1 cellular context compared by ENCODE assay signal in genomic region chr2:120372816-120373215, GRCh38.
TF ChIP-seq lines count a peak whose summit lies in the region.

No MANE protein-coding gene starts in this region.

TF ChIP-seq in HepG2, 621 proteins besides CTCF, POLR2A, EP300 and RAD21 (continued from another document and continues in another):
- TF ChIP-seq ZBTB44 (CRISPR knock-in tag; IDR thresholded peaks at IDR 0.05), result no peak
- no peak for TF ChIP-seq ZNF597 (CRISPR knock-in tag; IDR thresholded peaks at IDR 0.05)
- 0 out of 2 replicates have a peak, but pooled peaks have one; percentile 27 for TF ChIP-seq RAD51 (IDR thresholded peaks at IDR 0.05; ENCODE audit: borderline replicate concordance)
- no peak for TF ChIP-seq ZZZ3 (CRISPR knock-in tag; IDR thresholded peaks at IDR 0.05; ENCODE audit: borderline replicate concordance)
- no peak for TF ChIP-seq TGIF2 (CRISPR knock-in tag; IDR thresholded peaks at IDR 0.05)
- no peak for TF ChIP-seq DMTF1 (CRISPR knock-in tag; IDR thresholded peaks at IDR 0.05)
- peak; percentile 14; the same call in 1 of the 2 replicates for TF ChIP-seq MNT (IDR thresholded peaks at IDR 0.05)
- no peak for TF ChIP-seq ZFAT (CRISPR knock-in tag; conservative IDR thresholded peaks at IDR 0.05)
- TF ChIP-seq KLF11 (CRISPR knock-in tag; IDR thresholded peaks at IDR 0.05), result no peak
- no peak for TF ChIP-seq SAP130 (CRISPR knock-in tag; IDR thresholded peaks at IDR 0.05; ENCODE audit: low read depth)
- TF ChIP-seq SIN3B (IDR thresholded peaks at IDR 0.05; ENCODE audit: low read length), result no peak
- no peak for TF ChIP-seq NAIF1 (CRISPR knock-in tag; IDR thresholded peaks at IDR 0.05; ENCODE audit: borderline replicate concordance)
- TF ChIP-seq TAF1 (CRISPR knock-in tag; IDR thresholded peaks at IDR 0.05), result no peak
- no peak for TF ChIP-seq FOXP4 (CRISPR knock-in tag; IDR thresholded peaks at IDR 0.05)
- TF ChIP-seq NCOA2 (CRISPR knock-in tag; IDR thresholded peaks at IDR 0.05), result no peak
- no peak for TF ChIP-seq EZH2 (conservative IDR thresholded peaks at IDR 0.05; ENCODE audit: low read depth, low read length)
- TF ChIP-seq ZNF790 (CRISPR knock-in tag; IDR thresholded peaks at IDR 0.05; ENCODE audit: borderline replicate concordance), result no peak
- no peak for TF ChIP-seq MAFK (conservative IDR thresholded peaks at IDR 0.05 in 1 of 2, IDR thresholded peaks at IDR 0.05 in 1 of 2; ENCODE audit: low read length in 2 of 2)
- TF ChIP-seq ZNF235 (CRISPR knock-in tag; IDR thresholded peaks at IDR 0.05; ENCODE audit: borderline replicate concordance), result no peak
- TF ChIP-seq SOX6 (IDR thresholded peaks at IDR 0.05), result peak; percentile 90; the same call in 1 of the 2 replicates
- no peak for TF ChIP-seq SOX6 (CRISPR knock-in tag; IDR thresholded peaks at IDR 0.05)
- TF ChIP-seq ATM (IDR thresholded peaks at IDR 0.05; ENCODE audit: borderline replicate concordance), result peak; percentile 74; the same call in 1 of the 2 replicates
- TF ChIP-seq UBTF (CRISPR knock-in tag; IDR thresholded peaks at IDR 0.05), result no peak
- no peak for TF ChIP-seq NFAT5 (CRISPR knock-in tag; IDR thresholded peaks at IDR 0.05)
- TF ChIP-seq ZNF362 (CRISPR knock-in tag; IDR thresholded peaks at IDR 0.05; ENCODE audit: borderline replicate concordance), result no peak
- TF ChIP-seq THAP8 (CRISPR knock-in tag; IDR thresholded peaks at IDR 0.05; ENCODE audit: borderline replicate concordance), result no peak
- no peak for TF ChIP-seq HBP1 (CRISPR knock-in tag; IDR thresholded peaks at IDR 0.05; ENCODE audit: low read depth)
- no peak for TF ChIP-seq ZNF652 (CRISPR knock-in tag; IDR thresholded peaks at IDR 0.05; ENCODE audit: borderline replicate concordance, low read depth)
- TF ChIP-seq ZNF34 (CRISPR knock-in tag; IDR thresholded peaks at IDR 0.05; ENCODE audit: borderline replicate concordance), result no peak
- no peak for TF ChIP-seq ZFP62 (CRISPR knock-in tag; IDR thresholded peaks at IDR 0.05)
- no peak for TF ChIP-seq DZIP1 (CRISPR knock-in tag; IDR thresholded peaks at IDR 0.05)
